In genomic region chr12:82089369-82090121, GRCh38 we compare ENCODE assay signal across 15 cellular contexts.
"Had no signal": no experiment of that assay in that cellular context is flagged by ENCODE, and none has a peak within 500 bp of the region (broad histone marks: within the 10 kb centered on the region; RNA-seq: fewer than 3 reads in every experiment).

No MANE protein-coding gene starts in this region.

- H3K36me3 ChIP-seq: sigmoid colon, thoracic aorta had no signal

- H3K9me3 ChIP-seq: sigmoid colon had no signal

- H3K27me3 ChIP-seq: sigmoid colon had no signal

- ATAC-seq: activated CD4-positive, alpha-beta T cell treated with anti-CD3 and anti-CD28 coated beads for 36 hours; left colon; natural killer cell treated with Interleukin-12 subunit alpha and Interleukin-12 subunit beta and Interleukin-15 and Interleukin-18, amount 100 ng/mL, for 72 hours; stimulated activated effector memory CD8-positive, alpha-beta T cell treated with anti-CD3 and anti-CD28 coated beads, Interleukin-12 subunit alpha, Interleukin-12 subunit beta, amount 100 ng/mL, for 72 hours; WTC11 had no signal

- H3K27ac ChIP-seq: sigmoid colon, thoracic aorta had no signal

- DNase-seq: activated CD4-positive, alpha-beta memory T cell treated with anti-CD3 and anti-CD28 coated beads for 36 hours; activated CD4-positive, alpha-beta T cell treated with anti-CD3 and anti-CD28 coated beads for 36 hours; activated naive CD4-positive, alpha-beta T cell; activated naive CD8-positive, alpha-beta T cell treated with anti-CD3 and anti-CD28 coated beads for 36 hours; activated T-cell treated with anti-CD3 and anti-CD28 coated beads for 4 hours; amniotic stem cell; dermis blood vessel endothelial cell; effector memory CD4-positive, alpha-beta T cell; left colon; sigmoid colon; stimulated activated CD4-positive, alpha-beta T cell treated with anti-CD3 and anti-CD28 coated beads, Interleukin-4, amount 100 ng/mL, for 24 hours had no signal

- H3K4me3 ChIP-seq: sigmoid colon, thoracic aorta had no signal

- H3K4me1 ChIP-seq: sigmoid colon had no signal
